11 cellular contexts compared by ENCODE assay signal in the genomic region with DNA sequence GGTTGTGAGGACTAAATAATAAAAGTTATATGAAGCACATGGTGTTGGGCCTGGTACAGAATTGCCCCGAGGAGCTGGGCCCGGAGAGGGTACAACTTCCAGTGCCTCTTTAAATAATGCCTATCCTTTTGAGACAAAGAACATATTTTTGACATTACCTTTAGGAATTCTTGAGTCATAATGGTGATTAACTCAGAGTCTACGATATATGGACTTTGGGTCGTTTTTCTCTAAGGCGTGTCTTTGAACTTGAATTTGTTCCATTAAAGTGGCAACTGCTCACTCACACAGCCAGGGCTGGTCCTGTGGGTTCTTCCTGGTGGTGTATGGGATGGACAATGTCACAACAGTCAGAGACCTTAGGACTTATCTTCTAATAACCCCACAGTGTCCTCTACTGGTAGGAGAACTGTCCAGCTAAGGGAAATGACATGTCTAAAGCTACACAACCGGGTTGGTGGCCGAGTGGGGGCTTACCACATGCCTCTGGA.
DNase-seq lines count a peak whose midpoint lies in the region; ATAC-seq and TF ChIP-seq lines count a peak whose summit lies in the region.
"Had no signal": no experiment of that assay in that cellular context is flagged by ENCODE, and none has a peak within 500 bp of the region (broad histone marks: within the 10 kb centered on the region; RNA-seq: fewer than 3 reads in every experiment).

No MANE protein-coding gene starts in this region.

- no peak for TF ChIP-seq POLR2A in NB4 (IDR thresholded peaks at IDR 0.05; ENCODE audit: extremely low read depth, insufficient read length)
- TF ChIP-seq POLR2A in gastroesophageal sphincter (IDR thresholded peaks at IDR 0.05) = no peak

- H3K4me1 ChIP-seq in gastroesophageal sphincter = peaks cover 0 to 14% (median 0%) of the 10 kb centered on the region in 3 donors

- TF ChIP-seq CTCF in NB4 (IDR thresholded peaks at IDR 0.05; ENCODE audit: low read depth, low read length) (peak; percentile 18), cardiac fibroblast (IDR thresholded peaks at IDR 0.05; ENCODE audit: low read depth, low read length) (peak; percentile 24), gastroesophageal sphincter (IDR thresholded peaks at IDR 0.05) (no peak)

- H3K4me3 ChIP-seq in NB4 (ENCODE audit: low read depth, low read length) = no peak overlapping the region
- no peak overlapping the region for H3K4me3 ChIP-seq in cardiac fibroblast (replicated peaks in 1 of 2; ENCODE audit: low read depth in 2 of 2, low read length in 2 of 2)
- no peak overlapping the region for H3K4me3 ChIP-seq in gastroesophageal sphincter
- H3K4me3 ChIP-seq: heart right ventricle had no signal

- ATAC-seq in GM18511 (IDR thresholded peaks at IDR 0.05; ENCODE audit: unreplicated experiment) = no peak
- ATAC-seq in gastroesophageal sphincter = no peak
- ATAC-seq in HG02642 (IDR thresholded peaks at IDR 0.05; ENCODE audit: poor library complexity, unreplicated experiment) = no peak
- ATAC-seq: heart right ventricle; naive thymus-derived CD4-positive, alpha-beta T cell had no signal

- no peaks in the 10 kb centered on the region for H3K9me3 ChIP-seq in gastroesophageal sphincter
- H3K9me3 ChIP-seq: heart right ventricle had no signal

- H3K27me3 ChIP-seq in gastroesophageal sphincter = peaks cover 12% of the 10 kb centered on the region

- H3K36me3 ChIP-seq in gastroesophageal sphincter = no peaks in the 10 kb centered on the region
- H3K36me3 ChIP-seq: heart right ventricle had no signal

- no peak overlapping the region for H3K27ac ChIP-seq in gastroesophageal sphincter
- H3K27ac ChIP-seq: heart right ventricle had no signal

- WGBS in gastroesophageal sphincter (ENCODE audit: low coverage in 1 of 2), 2 donors = 60 to 65% methylated on average over 6 of the region's 7 CpGs

- peak; percentile 83 for DNase-seq in EL
- DNase-seq in NB4 (ENCODE audit: low read depth) = peak; percentile 29
- peak; percentile 62 to 93 for DNase-seq in cardiac fibroblast (ENCODE audit: low read depth in 2 of 2)
- DNase-seq in myocyte (ENCODE audit: low read depth) = peak; percentile 72
- no peak for DNase-seq in SIG-M5 (lab: John Stamatoyannopoulos, UW)
- DNase-seq: activated naive CD4-positive, alpha-beta T cell treated with anti-CD3 and anti-CD28 coated beads for 36 hours; heart right ventricle had no signal

- no peak for TF ChIP-seq EP300 in gastroesophageal sphincter (IDR thresholded peaks at IDR 0.05)

Comparison
In these comparisons a context has a peak if more than half of its experiments do, and no peak if none do; other contexts are left out.
1. CTCF ChIP-seq: peak in NB4 (single experiment) and cardiac fibroblast (single experiment); none in gastroesophageal sphincter (0 of 4).